ENCODE assay signal across 24 cellular contexts in the genomic region with DNA sequence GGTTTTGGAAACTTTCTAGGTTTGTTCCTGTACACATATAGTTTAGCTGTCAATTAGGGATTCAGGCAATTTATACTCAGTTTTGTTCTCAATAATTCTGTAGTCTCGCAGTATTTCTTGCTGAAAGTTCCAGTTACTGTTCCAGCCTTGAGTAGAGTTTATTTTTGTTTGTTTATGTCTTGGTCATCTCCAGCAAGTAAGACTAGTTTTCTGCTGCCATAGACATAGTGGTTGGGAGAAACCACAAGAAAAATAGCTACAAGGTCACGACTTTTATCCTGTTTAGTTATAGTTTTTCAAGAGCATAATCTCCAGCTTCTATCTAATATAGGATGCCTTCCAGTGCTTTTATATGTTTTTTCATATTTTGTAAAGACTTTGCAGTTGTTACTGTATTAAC.
DNase-seq lines count a peak whose midpoint lies in the region; ATAC-seq and TF ChIP-seq lines count a peak whose summit lies in the region.
"Had no signal": no experiment of that assay in that cellular context is flagged by ENCODE, and none has a peak within 500 bp of the region (broad histone marks: within the 10 kb centered on the region; RNA-seq: fewer than 3 reads in every experiment).

No MANE protein-coding gene starts in this region.

- H3K36me3 ChIP-seq in PC-3 (ENCODE audit: low read depth, low read length): no peaks in the 10 kb centered on the region
- H3K36me3 ChIP-seq in prostate gland: no peaks in the 10 kb centered on the region
- H3K36me3 ChIP-seq: BLaER1 treated with 17β-estradiol and CSF1 and Interleukin-3, amounts not matched to agents 10 nM and 100 nM had no signal

- DNase-seq in H4 (ENCODE audit: low spot score) (peak; percentile 54), PC-3 (peak; percentile 74), astrocyte of the spinal cord (ENCODE audit: low read depth, low spot score) (peak; percentile 56), myocyte (ENCODE audit: low read depth) (peak; percentile 23), NCI-H146 treated with DMSO at 0.1 percent for 48 hours (lab: John Stamatoyannopoulos, UW; ENCODE audit: unreplicated experiment) (no peak), NCI-H748 (lab: John Stamatoyannopoulos, UW; ENCODE audit: unreplicated experiment) (no peak), prostate gland (ENCODE audit: low spot score) (no peak)
- DNase-seq: AML-193; CD4-positive, alpha-beta memory T cell; COR-L47; DMS53; GDM1; MV-4-11; NCI-H1105; NCI-H146; NCI-H2029 treated with DMSO at 0.1 percent for 48 hours; NCI-H2227 treated with DMSO at 0.1 percent for 48 hours; NCI-H510A treated with DMSO at 0.1 percent for 48 hours; NCI-H774; RPMI8226; SHP77; T-helper 1 cell had no signal

- H3K4me1 ChIP-seq in PC-3 (ENCODE audit: insufficient read depth, low read length) (peaks cover 34% of the 10 kb centered on the region), prostate gland (replicated peaks) (no peaks in the 10 kb centered on the region)

- no peak overlapping the region for H3K9ac ChIP-seq in PC-3 (ENCODE audit: low read length)
- H3K9ac ChIP-seq: BLaER1 treated with 17β-estradiol and CSF1 and Interleukin-3, amounts not matched to agents 10 nM and 100 nM had no signal

- no peaks in the 10 kb centered on the region for H3K9me2 ChIP-seq in PC-3 (replicated peaks; ENCODE audit: low read length)

- no peaks in the 10 kb centered on the region for H3F3A ChIP-seq in PC-3 (ENCODE audit: low read length, unreplicated experiment)

- intact Hi-C loops in PC-3 (cut with micrococcal nuclease) (no loop called here), prostate gland (cut with DNase I) (no loop called here)

- TF ChIP-seq POLR2A in prostate gland (IDR thresholded peaks at IDR 0.05): no peak

- in situ Hi-C loops in astrocyte of the spinal cord (cut with HindIII; ENCODE audit: low sequenced_read_pairs): no loop called here

- POLR2A ChIA-PET in PC-3 (lab: Charles Lee; ENCODE audit: unreplicated experiment): no interaction called here

- ATAC-seq in PC-3: peak; percentile 83
- ATAC-seq: GM12878 had no signal

- H3K4me3 ChIP-seq in PC-3 (ENCODE audit: low read length) (peak overlapping the region; percentile 37; the same call in 1 of the 2 replicates), astrocyte of the spinal cord (ENCODE audit: low read depth, low read length) (no peak overlapping the region), prostate gland (no peak overlapping the region)
- H3K4me3 ChIP-seq: BLaER1 treated with 17β-estradiol and CSF1 and Interleukin-3, amounts not matched to agents 10 nM and 100 nM; GM12878 had no signal

- WGBS in prostate gland: 66% methylated on average over 2 of the region's 2 CpGs

- H3K9me3 ChIP-seq in PC-3 (ENCODE audit: low read length): no peaks in the 10 kb centered on the region
- H3K9me3 ChIP-seq in prostate gland: no peaks in the 10 kb centered on the region
- H3K9me3 ChIP-seq: BLaER1 treated with 17β-estradiol and CSF1 and Interleukin-3, amounts not matched to agents 10 nM and 100 nM had no signal

- H3K4me2 ChIP-seq in PC-3 (ENCODE audit: low read length): peak overlapping the region; percentile 68
- H3K4me2 ChIP-seq: BLaER1 treated with 17β-estradiol and CSF1 and Interleukin-3, amounts not matched to agents 10 nM and 100 nM had no signal

- no TSS peak for BruUV-seq in PC-3 (replicated peaks; lab: Mats Ljungman, UMichigan)

- H3K27ac ChIP-seq in PC-3 (ENCODE audit: low read length): peak overlapping the region; percentile 47
- H3K27ac ChIP-seq in prostate gland: no peak overlapping the region
- H3K27ac ChIP-seq: BLaER1 treated with 17β-estradiol and CSF1 and Interleukin-3, amounts not matched to agents 10 nM and 100 nM had no signal

- no peaks in the 10 kb centered on the region for H3K79me2 ChIP-seq in PC-3 (ENCODE audit: low read length)

- no peaks in the 10 kb centered on the region for H3K27me3 ChIP-seq in PC-3 (ENCODE audit: low read length)
- no peaks in the 10 kb centered on the region for H3K27me3 ChIP-seq in prostate gland (replicated peaks; ENCODE audit: insufficient read depth)
- H3K27me3 ChIP-seq: BLaER1 treated with 17β-estradiol and CSF1 and Interleukin-3, amounts not matched to agents 10 nM and 100 nM had no signal

- 0 out of 2 replicates have a peak overlapping the region, but pooled peaks have one; percentile 13 for H2AFZ ChIP-seq in PC-3 (ENCODE audit: low read length)

- CTCF ChIA-PET in PC-3 (lab: Charles Lee): interaction anchor here (0.6 kb wide), 1 partner anchor 15 kb away, joined by 3 read pairs; no protein-coding TSS in a partner anchor

- H4K20me1 ChIP-seq in PC-3 (ENCODE audit: low read length): no peaks in the 10 kb centered on the region
- H4K20me1 ChIP-seq: BLaER1 treated with 17β-estradiol and CSF1 and Interleukin-3, amounts not matched to agents 10 nM and 100 nM had no signal

- no peak for TF ChIP-seq CTCF in PC-3 (conservative IDR thresholded peaks at IDR 0.05; ENCODE audit: low read depth, low read length)
- no peak for TF ChIP-seq CTCF in astrocyte of the spinal cord (IDR thresholded peaks at IDR 0.05; ENCODE audit: low read depth, low read length)
- TF ChIP-seq CTCF in prostate gland (IDR thresholded peaks at IDR 0.05): no peak

Comparison
In these comparisons a context has a peak if more than half of its experiments do, and no peak if none do; other contexts are left out.
1. DNase-seq: peak in H4 (single experiment), PC-3 (single experiment), astrocyte of the spinal cord (single experiment) and myocyte (single experiment); none in NCI-H146 treated with DMSO at 0.1 percent for 48 hours (single experiment), NCI-H748 (single experiment) and prostate gland (single experiment).